In genomic region chr6:19210849-19211590, GRCh38 we compare ENCODE assay signal across 9 cellular contexts.
A peak's percentile ranks its signal among the peaks of the same experiment; 100 is the strongest.
DNase-seq lines count a peak whose midpoint lies in the region; ATAC-seq lines count a peak whose summit lies in the region.
"Had no signal": no experiment of that assay in that cellular context is flagged by ENCODE, and none has a peak within 500 bp of the region (broad histone marks: within the 10 kb centered on the region; RNA-seq: fewer than 3 reads in every experiment).

No MANE protein-coding gene starts in this region.

- no peak overlapping the region for H3K4me3 Mint-ChIP-seq in activated T-cell treated with anti-CD3 and anti-CD28 coated beads, Interleukin-2, amount 50 U/mL, for 24 hours

- H3K27me3 Mint-ChIP-seq in activated T-cell treated with anti-CD3 and anti-CD28 coated beads, Interleukin-2, amount 50 U/mL, for 24 hours, result no peaks in the 10 kb centered on the region

- peak; percentile 67 for ATAC-seq in GM18868 (IDR thresholded peaks at IDR 0.05; ENCODE audit: unreplicated experiment)
- ATAC-seq in HG02571 (IDR thresholded peaks at IDR 0.05; ENCODE audit: unreplicated experiment), result no peak
- ATAC-seq: activated naive CD4-positive, alpha-beta T cell treated with anti-CD3 and anti-CD28 coated beads, Interleukin-2, amount 50 U/mL, for 72 hours had no signal

- no peak overlapping the region for H3K27ac Mint-ChIP-seq in activated T-cell treated with anti-CD3 and anti-CD28 coated beads, Interleukin-2, amount 50 U/mL, for 24 hours
- H3K27ac Mint-ChIP-seq: activated naive CD4-positive, alpha-beta T cell treated with anti-CD3 and anti-CD28 coated beads, Interleukin-2, amount 50 U/mL, for 72 hours had no signal

- peaks cover 8% of the 10 kb centered on the region for H3K9me3 Mint-ChIP-seq in activated T-cell treated with anti-CD3 and anti-CD28 coated beads, Interleukin-2, amount 50 U/mL, for 24 hours

- H3K4me1 Mint-ChIP-seq in activated T-cell treated with anti-CD3 and anti-CD28 coated beads, Interleukin-2, amount 50 U/mL, for 24 hours (ENCODE audit: low read depth), result no peaks in the 10 kb centered on the region

- no peaks in the 10 kb centered on the region for H3K36me3 Mint-ChIP-seq in activated T-cell treated with anti-CD3 and anti-CD28 coated beads, Interleukin-2, amount 50 U/mL, for 24 hours (ENCODE audit: low read depth)
- H3K36me3 Mint-ChIP-seq: activated naive CD4-positive, alpha-beta T cell treated with anti-CD3 and anti-CD28 coated beads, Interleukin-2, amount 50 U/mL, for 72 hours had no signal

- DNase-seq in D341Med (ENCODE audit: low spot score) (peak; percentile 52), UCSD-AML1 (lab: John Stamatoyannopoulos, UW; ENCODE audit: unreplicated experiment) (peak; percentile 21), islet precursor cell (peak; percentile 62), NCI-H2107 (lab: John Stamatoyannopoulos, UW) (no peak), NCI-H524 treated with DMSO at 0.1 percent for 48 hours (lab: John Stamatoyannopoulos, UW) (no peak)
- DNase-seq in activated T-cell treated with anti-CD3 and anti-CD28 coated beads, Interleukin-2, amount 50 U/mL, for 24 hours, result no peak

Comparison
In these comparisons a context has a peak if more than half of its experiments do, and no peak if none do; other contexts are left out.
1. DNase-seq: peak in D341Med (single experiment), UCSD-AML1 (single experiment) and islet precursor cell (single experiment); none in activated T-cell treated with anti-CD3 and anti-CD28 coated beads, Interleukin-2, amount 50 U/mL, for 24 hours (single experiment), NCI-H2107 (single experiment) and NCI-H524 treated with DMSO at 0.1 percent for 48 hours (single experiment).